In genomic region chr9:8857330-8858249, GRCh38 we compare ENCODE assay signal across 1 cellular context.
TF ChIP-seq lines count a peak whose summit lies in the region.

No MANE protein-coding gene starts in this region.

TF ChIP-seq in HEK293, 187 proteins besides CTCF, POLR2A, EP300 and RAD21 (continued from another document and continues in another):
- TF ChIP-seq ZBTB10 (tag by site-specific recombination; IDR thresholded peaks at IDR 0.05), result no peak
- TF ChIP-seq ZNF398 (tag by site-specific recombination; IDR thresholded peaks at IDR 0.05), result peak; percentile 92
- TF ChIP-seq ZFP3 (tag by site-specific recombination; IDR thresholded peaks at IDR 0.05; ENCODE audit: low read depth), result no peak
- no peak for TF ChIP-seq ZNF362 (tag by site-specific recombination; IDR thresholded peaks at IDR 0.05)
- 0 out of 2 replicates have a peak, but pooled peaks have one; percentile 25 for TF ChIP-seq IKZF3 (tag by site-specific recombination; IDR thresholded peaks at IDR 0.05)
- TF ChIP-seq OSR2 (tag by site-specific recombination; IDR thresholded peaks at IDR 0.05), result peak; percentile 32; the same call in 1 of the 2 replicates
- TF ChIP-seq ZSCAN18 (tag by site-specific recombination; IDR thresholded peaks at IDR 0.05), result no peak
- TF ChIP-seq KLF16 (tag by site-specific recombination; IDR thresholded peaks at IDR 0.05), result no peak
- TF ChIP-seq KLF1 (tag by site-specific recombination; IDR thresholded peaks at IDR 0.05), result no peak
- TF ChIP-seq ZNF23 (tag by site-specific recombination; IDR thresholded peaks at IDR 0.05; ENCODE audit: borderline replicate concordance), result no peak
- no peak for TF ChIP-seq PRDM1 (tag by site-specific recombination; IDR thresholded peaks at IDR 0.05)
- peak; percentile 83; the same call in 1 of the 2 replicates for TF ChIP-seq ZNF394 (tag by site-specific recombination; IDR thresholded peaks at IDR 0.05; ENCODE audit: borderline replicate concordance)
- peak; percentile 64 for TF ChIP-seq GLIS2 (tag by site-specific recombination; IDR thresholded peaks at IDR 0.05)
- TF ChIP-seq ZNF501 (tag by site-specific recombination; IDR thresholded peaks at IDR 0.05), result peak; percentile 82; the same call in 1 of the 2 replicates
- TF ChIP-seq ZNF521 (tag by site-specific recombination; IDR thresholded peaks at IDR 0.05), result no peak
- TF ChIP-seq ZSCAN4 (tag by site-specific recombination; IDR thresholded peaks at IDR 0.05), result peak; percentile 19; the same call in 1 of the 2 replicates
- no peak for TF ChIP-seq ZNF350 (tag by site-specific recombination; IDR thresholded peaks at IDR 0.05)
- TF ChIP-seq ZBTB8A (tag by site-specific recombination; IDR thresholded peaks at IDR 0.05), result peak; percentile 34
- TF ChIP-seq ZNF623 (tag by site-specific recombination; IDR thresholded peaks at IDR 0.05), result no peak
- TF ChIP-seq ZNF366 (tag by site-specific recombination; conservative IDR thresholded peaks at IDR 0.05), result peak; percentile 82
- no peak for TF ChIP-seq ZNF571 (tag by site-specific recombination; IDR thresholded peaks at IDR 0.05)
- peak; percentile 62 for TF ChIP-seq ZBTB26 (tag by site-specific recombination; optimal IDR thresholded peaks at IDR 0.05)
- TF ChIP-seq ZNF76 (tag by site-specific recombination; IDR thresholded peaks at IDR 0.05; ENCODE audit: borderline replicate concordance, low read depth), result 0 out of 2 replicates have a peak, but pooled peaks have one; percentile 14
- no peak for TF ChIP-seq ZNF747 (tag by site-specific recombination; IDR thresholded peaks at IDR 0.05)
- TF ChIP-seq SCRT2 (tag by site-specific recombination; IDR thresholded peaks at IDR 0.05), result no peak
- TF ChIP-seq MYNN (tag by site-specific recombination; IDR thresholded peaks at IDR 0.05; ENCODE audit: borderline replicate concordance), result no peak
- no peak for TF ChIP-seq MEIS1 (CRISPR knock-in tag; IDR thresholded peaks at IDR 0.05; ENCODE audit: borderline replicate concordance)
- no peak for TF ChIP-seq ZBTB49 (tag by site-specific recombination; IDR thresholded peaks at IDR 0.05; ENCODE audit: low read depth)
- TF ChIP-seq ZNF600 (tag by site-specific recombination; IDR thresholded peaks at IDR 0.05), result peak; percentile 18; the same call in 1 of the 2 replicates
- TF ChIP-seq ZNF10 (tag by site-specific recombination; IDR thresholded peaks at IDR 0.05), result no peak
- no peak for TF ChIP-seq ZFP41 (tag by site-specific recombination; IDR thresholded peaks at IDR 0.05; ENCODE audit: borderline replicate concordance)
- 0 out of 2 replicates have a peak, but pooled peaks have one; percentile 35 for TF ChIP-seq WT1 (tag by site-specific recombination; IDR thresholded peaks at IDR 0.05)
- TF ChIP-seq SETDB1 (IDR thresholded peaks at IDR 0.05; ENCODE audit: insufficient read length, low read length), result no peak
- TF ChIP-seq ZNF169 (tag by site-specific recombination; IDR thresholded peaks at IDR 0.05), result no peak
- TF ChIP-seq GLIS1 (tag by site-specific recombination; IDR thresholded peaks at IDR 0.05), result peak; percentile 64
- TF ChIP-seq ZNF335 (tag by site-specific recombination; conservative IDR thresholded peaks at IDR 0.05), result peak; percentile 87
- no peak for TF ChIP-seq ZBTB6 (tag by site-specific recombination; IDR thresholded peaks at IDR 0.05)
- no peak for TF ChIP-seq ZNF354C (tag by site-specific recombination; IDR thresholded peaks at IDR 0.05; ENCODE audit: borderline replicate concordance, low read depth)
- TF ChIP-seq ZNF274 (IDR thresholded peaks at IDR 0.05; ENCODE audit: low read length), result no peak
- no peak for TF ChIP-seq ZNF274 (tag by site-specific recombination; IDR thresholded peaks at IDR 0.05; ENCODE audit: borderline replicate concordance)
- no peak for TF ChIP-seq ZNF645 (tag by site-specific recombination; IDR thresholded peaks at IDR 0.05)
- TF ChIP-seq BCL11B (tag by site-specific recombination; IDR thresholded peaks at IDR 0.05; ENCODE audit: low read depth), result no peak
- no peak for TF ChIP-seq PBX3 (CRISPR knock-in tag; IDR thresholded peaks at IDR 0.05)
- TF ChIP-seq ZNF157 (tag by site-specific recombination; IDR thresholded peaks at IDR 0.05), result no peak
